In the genomic region with DNA sequence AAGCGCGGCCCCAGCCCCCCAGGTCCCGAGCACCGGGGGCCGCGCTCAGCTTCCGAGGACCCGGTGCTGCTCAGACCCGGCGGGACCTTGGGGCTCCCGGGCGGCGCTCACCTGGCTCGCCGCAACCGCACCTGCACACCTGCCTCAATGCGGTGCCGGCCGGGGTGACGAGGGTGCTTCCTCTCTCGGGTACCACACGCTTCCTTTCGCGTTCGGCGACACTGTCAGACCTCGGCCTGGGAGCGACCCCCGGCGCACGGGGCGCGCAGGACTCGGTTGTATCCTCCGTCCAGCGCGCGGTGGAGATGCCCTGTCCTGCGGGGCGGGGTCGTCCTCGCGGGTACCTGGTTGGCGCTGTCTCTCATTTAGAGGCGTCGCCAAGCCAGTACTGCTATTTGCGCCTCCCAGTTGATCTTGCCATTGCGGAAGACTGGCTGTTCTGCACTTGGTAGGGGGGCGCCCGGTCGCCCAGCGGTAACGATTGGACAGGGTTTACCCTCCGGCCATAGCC, we compare ENCODE assay signal across 8 cellular contexts. TPM values are rescaled to one million over a fixed set of nuclear protein-coding genes. Genes with fewer than 3 reads are reported as not detected.
A peak's percentile ranks its signal among the peaks of the same experiment; 100 is the strongest.
DNase-seq lines count a peak whose midpoint lies in the region; ATAC-seq and TF ChIP-seq lines count a peak whose summit lies in the region.

No MANE protein-coding gene starts in this region.

- peak overlapping the region; percentile 73 for H3K23ac ChIP-seq in neuronal stem cell (ENCODE audit: low read depth, low read length, poor library complexity)

- peaks cover 7 to 19% of the 10 kb centered on the region in 2 donors for H3K4me1 ChIP-seq in neuronal stem cell (ENCODE audit: control insufficient read depth in 2 of 2, insufficient read depth in 1 of 2, low read depth in 1 of 2, low read length in 2 of 2)

- H3K9me3 Mint-ChIP-seq in activated T-helper 17 cell treated with anti-CD3 and anti-CD28 coated beads, Interleukin-2, amount 50 U/mL, for 72 hours, result no peaks in the 10 kb centered on the region

- no peaks in the 10 kb centered on the region for H3K27me3 Mint-ChIP-seq in activated T-helper 17 cell treated with anti-CD3 and anti-CD28 coated beads, Interleukin-2, amount 50 U/mL, for 72 hours

- peak overlapping the region; percentile 76 for H3K18ac ChIP-seq in neuronal stem cell (ENCODE audit: low read length)

- H3K27me3 ChIP-seq in neuronal stem cell (ENCODE audit: control insufficient read depth in 3 of 3, insufficient read depth in 3 of 3, low read depth in 1 of 3, low read length in 3 of 3), result peaks cover 0 to 25% (median 8%) of the 10 kb centered on the region in 3 experiments

- peak overlapping the region; percentile 77 for H2AFZ ChIP-seq in neuronal stem cell (ENCODE audit: low read length)

- H3K9ac ChIP-seq in neuronal stem cell (ENCODE audit: low read depth, low read length, poor library complexity), result peak overlapping the region; percentile 77

- H3K4me2 ChIP-seq in neuronal stem cell (ENCODE audit: insufficient read depth, low read length, poor library complexity, severe bottlenecking), result peak overlapping the region; percentile 96

- WGBS in neuronal stem cell (ENCODE audit: extremely low coverage in 2 of 2, insufficient read length in 2 of 2, insufficient replicate concordance in 1 of 2), 2 donors, result no CpG with 5 or more reads among the region's 54 CpGs

- H2AK5ac ChIP-seq in neuronal stem cell (ENCODE audit: low read depth, low read length), result peak overlapping the region; percentile 86

- peaks cover 5% of the 10 kb centered on the region for H3K4me1 Mint-ChIP-seq in activated T-helper 17 cell treated with anti-CD3 and anti-CD28 coated beads, Interleukin-2, amount 50 U/mL, for 72 hours

- peak overlapping the region; percentile 71 for H3K4me3 ChIP-seq in fibroblast of pulmonary artery (replicated peaks; ENCODE audit: low read depth, low read length)
- H3K4me3 ChIP-seq in neuronal stem cell (ENCODE audit: low read length in 2 of 2), result peak overlapping the region; percentile 91 to 96

- no peak overlapping the region for H3K27ac ChIP-seq in neuronal stem cell (replicated peaks; ENCODE audit: low read length)

- peaks cover 14% of the 10 kb centered on the region for H3K79me1 ChIP-seq in neuronal stem cell (ENCODE audit: low read depth, low read length)

- no peak overlapping the region for H3K14ac ChIP-seq in neuronal stem cell (ENCODE audit: low read length)

- H3K4ac ChIP-seq in neuronal stem cell (ENCODE audit: low read length), result no peak overlapping the region

- no peak overlapping the region for H2BK12ac ChIP-seq in neuronal stem cell (ENCODE audit: low read length)

- H4K8ac ChIP-seq in neuronal stem cell (ENCODE audit: low read depth, low read length), result no peak overlapping the region

- H2BK15ac ChIP-seq in neuronal stem cell (ENCODE audit: low read length), result no peak overlapping the region

- H3K27ac Mint-ChIP-seq in activated T-helper 17 cell treated with anti-CD3 and anti-CD28 coated beads, Interleukin-2, amount 50 U/mL, for 72 hours, result peak overlapping the region; percentile 72

- peak; percentile 16 for ATAC-seq in HG02642 (IDR thresholded peaks at IDR 0.05; ENCODE audit: poor library complexity, unreplicated experiment)
- peak; percentile 6 for ATAC-seq in activated T-helper 17 cell treated with anti-CD3 and anti-CD28 coated beads, Interleukin-2, amount 50 U/mL, for 72 hours (replicated peaks)

- no peak for DNase-seq in GM10266 (ENCODE audit: extremely low spot score)
- peak; percentile 25 to 74 for DNase-seq in NCI-H526 (lab: John Stamatoyannopoulos, UW)
- DNase-seq in fibroblast of pulmonary artery (ENCODE audit: low read depth), result no peak
- no peak for DNase-seq in neuronal stem cell (ENCODE audit: low spot score)
- no peak for DNase-seq in HUDEP-2 (lab: John Stamatoyannopoulos, UW; ENCODE audit: unreplicated experiment in 76 of 76)
- no peak for DNase-seq in GOT3 (lab: John Stamatoyannopoulos, UW)

- H3K36me3 ChIP-seq in neuronal stem cell (replicated peaks in 1 of 2; ENCODE audit: control insufficient read depth in 2 of 2, insufficient read depth in 2 of 2, low read length in 2 of 2), result no peaks in the 10 kb centered on the region

- no peaks in the 10 kb centered on the region for H3K36me3 Mint-ChIP-seq in activated T-helper 17 cell treated with anti-CD3 and anti-CD28 coated beads, Interleukin-2, amount 50 U/mL, for 72 hours (ENCODE audit: low read depth)

- no peak overlapping the region for H2BK5ac ChIP-seq in neuronal stem cell (ENCODE audit: low read length)

- H3K4me3 Mint-ChIP-seq in activated T-helper 17 cell treated with anti-CD3 and anti-CD28 coated beads, Interleukin-2, amount 50 U/mL, for 72 hours, result peak overlapping the region; percentile 81

- TF ChIP-seq CTCF in GM10266 (IDR thresholded peaks at IDR 0.05; ENCODE audit: control insufficient read depth, insufficient read depth, low read depth, missing control alignments), result peak; percentile 13
- TF ChIP-seq CTCF in fibroblast of pulmonary artery (IDR thresholded peaks at IDR 0.05; ENCODE audit: low read length, missing control alignments), result no peak

- H4K91ac ChIP-seq in neuronal stem cell (ENCODE audit: low read depth, low read length, poor library complexity), result no peak overlapping the region

- H3K9me3 ChIP-seq in neuronal stem cell (replicated peaks in 1 of 2; ENCODE audit: control insufficient read depth in 2 of 2, insufficient read depth in 1 of 2, low read depth in 1 of 2, low read length in 2 of 2), result peaks cover 0 to 2% of the 10 kb centered on the region in 2 donors

- no peak overlapping the region for H2BK120ac ChIP-seq in neuronal stem cell (ENCODE audit: low read depth, low read length)

RNA-seq across cellular contexts. Expression of a gene that starts 0.7 kb away (rescaled TPM):
- total RNA-seq in activated T-helper 17 cell treated with anti-CD3 and anti-CD28 coated beads, Interleukin-2, amount 50 U/mL, for 72 hours, result 10 to 100 TPM; 26.4 to 30.0 TPM
- 33.5 TPM for polyA plus RNA-seq in neuronal stem cell (2013, experiment 1 of 2)
- polyA plus RNA-seq in neuronal stem cell (2013, experiment 2 of 2), result 32.3 TPM

RNA-seq across cellular contexts. Expression of a gene that starts 14.5 kb away (rescaled TPM):
- 10 to 100 TPM; 28.6 to 35.1 TPM for total RNA-seq in activated T-helper 17 cell treated with anti-CD3 and anti-CD28 coated beads, Interleukin-2, amount 50 U/mL, for 72 hours
- polyA plus RNA-seq in neuronal stem cell (2013, experiment 1 of 2), result 14.0 TPM
- polyA plus RNA-seq in neuronal stem cell (2013, experiment 2 of 2), result 14.3 TPM

Comparison
In these comparisons a context has a peak if more than half of its experiments do, and no peak if none do; other contexts are left out.
1. DNase-seq: peak in NCI-H526 (2 of 2); none in GM10266 (single experiment), fibroblast of pulmonary artery (single experiment), neuronal stem cell (single experiment), HUDEP-2 (0 of 76) and GOT3 (single experiment).